In the genomic region with DNA sequence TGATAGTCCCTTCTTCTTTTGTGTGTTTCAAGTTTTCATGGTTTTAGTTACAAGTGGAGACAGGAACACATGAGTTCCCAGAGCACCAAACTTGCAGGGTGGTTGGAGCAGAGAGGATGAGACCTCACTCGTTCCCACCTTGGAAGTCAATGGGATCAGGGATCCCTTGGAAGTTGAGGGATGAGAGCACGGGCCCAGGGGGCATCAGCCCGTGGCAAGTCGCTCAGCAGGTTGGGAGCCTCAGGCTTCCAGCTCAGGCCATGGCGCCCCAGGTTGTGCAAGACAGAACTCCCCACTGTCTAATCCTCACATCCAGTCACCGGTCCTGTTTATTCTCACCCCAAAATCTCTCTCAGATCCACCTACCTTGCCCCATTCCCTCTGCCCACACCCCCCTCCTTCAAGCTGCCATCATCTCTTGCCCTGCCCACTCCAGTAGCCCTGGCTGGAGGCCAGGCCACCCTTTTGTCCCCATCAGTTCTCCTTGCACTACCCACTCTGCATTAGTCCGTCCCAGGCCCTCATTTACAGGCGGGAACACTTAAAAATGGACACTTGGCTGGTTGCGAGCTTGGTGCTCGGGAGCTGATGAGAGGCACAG, we compare ENCODE assay signal across 13 cellular contexts. TPM values are rescaled to one million over a fixed set of nuclear protein-coding genes. Genes with fewer than 3 reads are reported as not detected.
DNase-seq lines count a peak whose midpoint lies in the region; ATAC-seq, FAIRE-seq and TF ChIP-seq lines count a peak whose summit lies in the region.
"Had no signal": no experiment of that assay in that cellular context is flagged by ENCODE, and none has a peak within 500 bp of the region (broad histone marks: within the 10 kb centered on the region; RNA-seq: fewer than 3 reads in every experiment).

No MANE protein-coding gene starts in this region.

- no peaks in the 10 kb centered on the region for H3K36me3 ChIP-seq in HepG2 (replicated peaks in 1 of 2; ENCODE audit: control insufficient read depth in 1 of 2, insufficient read depth in 2 of 2, low read length in 2 of 2)
- H3K36me3 ChIP-seq in right lobe of liver = no peaks in the 10 kb centered on the region
- H3K36me3 ChIP-seq in esophagus squamous epithelium = no peaks in the 10 kb centered on the region
- no peaks in the 10 kb centered on the region for H3K36me3 ChIP-seq in prostate gland
- H3K36me3 ChIP-seq in brain microvascular endothelial cell (replicated peaks) = no peaks in the 10 kb centered on the region

- 73% methylated on average over 8 of the region's 10 CpGs for WGBS in HepG2 (ENCODE audit: low lambda C conversion rate)
- WGBS in right lobe of liver (ENCODE audit: insufficient coverage, low coverage, low lambda C conversion rate, missing lambda C conversion rate) = no CpG with 5 or more reads among the region's 10 CpGs
- WGBS in esophagus squamous epithelium, 2 donors = 71 to 91% methylated on average over 8 to 9 of the region's 10 CpGs
- 94% methylated on average over 10 of the region's 10 CpGs for WGBS in prostate gland

- TF ChIP-seq POLR2A in HepG2 (IDR thresholded peaks at IDR 0.05; ENCODE audit: insufficient read depth in 1 of 2, low read depth in 2 of 2, low read length in 2 of 2) (no peak), right lobe of liver (IDR thresholded peaks at IDR 0.05) (no peak), esophagus squamous epithelium (IDR thresholded peaks at IDR 0.05) (no peak), prostate gland (IDR thresholded peaks at IDR 0.05) (no peak)

- POLR2A ChIA-PET in HepG2 (lab: Yijun Ruan, JAX) = no interaction called here

- BruUV-seq in HepG2 (replicated peaks; lab: Mats Ljungman, UMichigan) = no TSS peak

- TF ChIP-seq RAD21 in HepG2 (CRISPR knock-in tag; IDR thresholded peaks at IDR 0.05) = no peak

- TF ChIP-seq CTCF in HepG2 (CRISPR knock-in tag; IDR thresholded peaks at IDR 0.05) = no peak
- no peak for TF ChIP-seq CTCF in right lobe of liver (IDR thresholded peaks at IDR 0.05)
- no peak for TF ChIP-seq CTCF in esophagus squamous epithelium (IDR thresholded peaks at IDR 0.05)
- TF ChIP-seq CTCF in prostate gland (IDR thresholded peaks at IDR 0.05) = no peak
- no peak for TF ChIP-seq CTCF in brain microvascular endothelial cell (IDR thresholded peaks at IDR 0.05; ENCODE audit: low read depth, low read length, missing control alignments)

- TF ChIP-seq EP300 in HepG2 (IDR thresholded peaks at IDR 0.05; ENCODE audit: low read depth in 2 of 2, low read length in 2 of 2) = no peak
- no peak for TF ChIP-seq EP300 in HepG2 (CRISPR knock-in tag; IDR thresholded peaks at IDR 0.05; ENCODE audit: borderline replicate concordance)

- no peak for FAIRE-seq in HepG2 (lab: Jason Lieb, UNC)
- FAIRE-seq: astrocyte had no signal

- H3K27me3 ChIP-seq in HepG2 (ENCODE audit: control insufficient read depth in 1 of 2, insufficient read depth in 2 of 2, low read length in 2 of 2) = peaks cover 3 to 25% of the 10 kb centered on the region in 2 experiments
- H3K27me3 ChIP-seq in right lobe of liver = no peaks in the 10 kb centered on the region
- H3K27me3 ChIP-seq in esophagus squamous epithelium = no peaks in the 10 kb centered on the region
- H3K27me3 ChIP-seq in prostate gland (replicated peaks; ENCODE audit: insufficient read depth) = no peaks in the 10 kb centered on the region
- H3K27me3 ChIP-seq in brain microvascular endothelial cell (replicated peaks) = no peaks in the 10 kb centered on the region

- H3K9me3 ChIP-seq in HepG2 (ENCODE audit: low read length) (no peaks in the 10 kb centered on the region), right lobe of liver (no peaks in the 10 kb centered on the region), esophagus squamous epithelium (no peaks in the 10 kb centered on the region), prostate gland (no peaks in the 10 kb centered on the region)

- CTCF ChIA-PET in HepG2 (lab: Yijun Ruan, JAX; ENCODE audit: low intra/inter-chr PET ratio, low total read pairs) = no interaction called here

- in situ Hi-C loops in HepG2 (cut with HindIII; ENCODE audit: extremely low pct_ligation_motif_present, low pct_unique_long_range_greater_than_20kb) = no loop called here
- in situ Hi-C loops in brain microvascular endothelial cell (cut with HindIII; ENCODE audit: low pct_ligation_motif_present, low sequenced_read_pairs) = no loop called here

- H3K4me2 ChIP-seq in HepG2 (ENCODE audit: low read depth, low read length) = peak overlapping the region; percentile 67; the same call in 1 of the 2 replicates

- no peak overlapping the region for H3K9ac ChIP-seq in HepG2 (ENCODE audit: insufficient read depth, low read depth, low read length)

- H4K20me1 ChIP-seq in HepG2 (ENCODE audit: insufficient read depth, low read length) = no peaks in the 10 kb centered on the region

- no peak overlapping the region for H3K27ac ChIP-seq in HepG2 (ENCODE audit: extremely low read length, insufficient read depth, low read length)
- H3K27ac ChIP-seq in right lobe of liver = peak overlapping the region in 1 of 3 donors; percentile 39
- peak overlapping the region; percentile 83 to 93 (median 90) for H3K27ac ChIP-seq in esophagus squamous epithelium
- peak overlapping the region; percentile 67 to 72 for H3K27ac ChIP-seq in prostate gland
- no peak overlapping the region for H3K27ac ChIP-seq in brain microvascular endothelial cell

- ATAC-seq in HepG2 = no peak
- no peak for ATAC-seq in right lobe of liver
- no peak for ATAC-seq in HG02884 (IDR thresholded peaks at IDR 0.05; ENCODE audit: unreplicated experiment)
- ATAC-seq: effector memory CD8-positive, alpha-beta T cell had no signal

- no peak overlapping the region for H2AFZ ChIP-seq in HepG2 (ENCODE audit: low read length)

- H3K4me1 ChIP-seq in HepG2 (ENCODE audit: insufficient read depth, low read length) (peaks cover 40% of the 10 kb centered on the region), right lobe of liver (peaks cover 0 to 21% (median 10%) of the 10 kb centered on the region in 4 donors), esophagus squamous epithelium (peaks cover 26 to 55% (median 29%) of the 10 kb centered on the region in 3 donors), prostate gland (replicated peaks) (peaks cover 12% of the 10 kb centered on the region)

- H3K79me2 ChIP-seq in HepG2 (ENCODE audit: insufficient read depth, low read length) = no peaks in the 10 kb centered on the region

- H3K4me3 ChIP-seq in HepG2 (replicated peaks in 1 of 3; ENCODE audit: insufficient read depth in 1 of 3, low read depth in 2 of 3, low read length in 3 of 3) = no peak overlapping the region
- H3K4me3 ChIP-seq in right lobe of liver = no peak overlapping the region
- no peak overlapping the region for H3K4me3 ChIP-seq in esophagus squamous epithelium
- H3K4me3 ChIP-seq in prostate gland = no peak overlapping the region
- no peak overlapping the region for H3K4me3 ChIP-seq in brain microvascular endothelial cell (ENCODE audit: low read depth, low read length)

- intact Hi-C loops in HepG2 (cut with micrococcal nuclease; ENCODE audit: unreplicated experiment) = loop anchor here (5.0 kb wide), 1 partner anchor 37 kb away; a partner anchor contains a TSS
- intact Hi-C loops in right lobe of liver (cut with DNase I) = no loop called here
- intact Hi-C loops in esophagus squamous epithelium (cut with DNase I) = no loop called here
- intact Hi-C loops in prostate gland (cut with DNase I) = no loop called here

- DNase-seq in HepG2 (ENCODE audit: low spot score) = no peak
- no peak for DNase-seq in right lobe of liver
- no peak for DNase-seq in esophagus squamous epithelium (lab: John Stamatoyannopoulos, UW)
- DNase-seq in prostate gland (ENCODE audit: low spot score) = no peak
- no peak for DNase-seq in C1 segment of cervical spinal cord (lab: John Stamatoyannopoulos, UW)
- DNase-seq in NCI-H1105 (lab: John Stamatoyannopoulos, UW) = no peak
- no peak for DNase-seq in brain microvascular endothelial cell
- DNase-seq: effector memory CD8-positive, alpha-beta T cell; H9; NCI-H1417; NCI-H524 had no signal

TF ChIP-seq in HepG2, 621 proteins besides CTCF, POLR2A, EP300 and RAD21 (continues in another document):
- no peak for TF ChIP-seq ZBTB7A (CRISPR knock-in tag; IDR thresholded peaks at IDR 0.05)

RNA-seq across cellular contexts. Expression of a gene that starts 37.6 kb away (rescaled TPM):
- 2.3 and 3.4 TPM in 2 replicates for total RNA-seq in HepG2 (2016; rRNA removed; fragmentation: Illumina TruSeq; extraction: Trizol)
- total RNA-seq in HepG2 (2016; cell fraction: cytosol; rRNA removed; fragmentation: Illumina TruSeq; extraction: Trizol; ENCODE audit: low read depth) = 0.53 and 0.61 TPM in 2 replicates
- total RNA-seq in HepG2 (2016; cell fraction: insoluble cytoplasmic fraction; rRNA removed; fragmentation: Illumina TruSeq; extraction: Trizol) = 2.2 and 4.1 TPM in 2 replicates
- total RNA-seq in HepG2 (2016; cell fraction: membrane; rRNA removed; fragmentation: Illumina TruSeq; extraction: Trizol) = 1.3 and 1.4 TPM in 2 replicates
- total RNA-seq in HepG2 (2016; cell fraction: nucleus; rRNA removed; fragmentation: Illumina TruSeq; extraction: Trizol) = 3.7 and 5.1 TPM in 2 replicates
- 18.1 and 20.1 TPM in 2 replicates for polyA plus RNA-seq in HepG2 (2011; rRNA removed)
- polyA plus RNA-seq in HepG2 (2011; cell fraction: cytosol; rRNA removed) = 10.9 and 11.2 TPM in 2 replicates
- polyA plus RNA-seq in HepG2 (2011; cell fraction: nucleus; rRNA removed) = 37.0 and 47.3 TPM in 2 replicates
- polyA plus RNA-seq in HepG2 (2012) = 25.1 and 31.2 TPM in 2 replicates
- 0.21 and 0.26 TPM in 2 replicates for polyA plus RNA-seq in HepG2 (2016; cell fraction: cytosol; fragmentation: Illumina TruSeq; extraction: Trizol; ENCODE audit: low read depth)
- 2.0 and 2.4 TPM in 2 replicates for polyA plus RNA-seq in HepG2 (2016; cell fraction: insoluble cytoplasmic fraction; fragmentation: Illumina TruSeq; extraction: Trizol; ENCODE audit: low read depth)
- polyA plus RNA-seq in HepG2 (2016; cell fraction: membrane; fragmentation: Illumina TruSeq; extraction: Trizol; ENCODE audit: low read depth) = 0.46 and 0.51 TPM in 2 replicates
- 3.9 and 4.9 TPM in 2 replicates for polyA plus RNA-seq in HepG2 (2016; cell fraction: nucleus; fragmentation: Illumina TruSeq; extraction: Trizol; ENCODE audit: insufficient read depth, low read depth)
- polyA minus RNA-seq in HepG2 (2011; rRNA and poly(A)+ RNA removed; ENCODE audit: low replicate concordance) = 62.9 and 84.8 TPM in 2 replicates
- 27.1 and 28.7 TPM in 2 replicates for polyA minus RNA-seq in HepG2 (2011; cell fraction: cytosol; rRNA and poly(A)+ RNA removed)
- 47.9 and 53.6 TPM in 2 replicates for polyA minus RNA-seq in HepG2 (2011; cell fraction: nucleus; rRNA and poly(A)+ RNA removed)
- 10 to 100 TPM in 4 of 6 experiments, 1 to 10 TPM in 2; 8.1 to 70.7 (median 14.9) TPM for total RNA-seq in right lobe of liver
- 100 to 1,000 TPM; 100 to 234 (median 144) TPM for total RNA-seq in esophagus squamous epithelium
- total RNA-seq in prostate gland = 10 to 100 TPM; 57.4 to 94.2 TPM

Comparison
In these comparisons a context has a peak if more than half of its experiments do, and no peak if none do; other contexts are left out.
1. H3K27ac ChIP-seq: peak in esophagus squamous epithelium (4 of 4) and prostate gland (2 of 2); none in HepG2 (single experiment) and brain microvascular endothelial cell (single experiment).